ENCODE assay signal across 8 cellular contexts in the genomic region with DNA sequence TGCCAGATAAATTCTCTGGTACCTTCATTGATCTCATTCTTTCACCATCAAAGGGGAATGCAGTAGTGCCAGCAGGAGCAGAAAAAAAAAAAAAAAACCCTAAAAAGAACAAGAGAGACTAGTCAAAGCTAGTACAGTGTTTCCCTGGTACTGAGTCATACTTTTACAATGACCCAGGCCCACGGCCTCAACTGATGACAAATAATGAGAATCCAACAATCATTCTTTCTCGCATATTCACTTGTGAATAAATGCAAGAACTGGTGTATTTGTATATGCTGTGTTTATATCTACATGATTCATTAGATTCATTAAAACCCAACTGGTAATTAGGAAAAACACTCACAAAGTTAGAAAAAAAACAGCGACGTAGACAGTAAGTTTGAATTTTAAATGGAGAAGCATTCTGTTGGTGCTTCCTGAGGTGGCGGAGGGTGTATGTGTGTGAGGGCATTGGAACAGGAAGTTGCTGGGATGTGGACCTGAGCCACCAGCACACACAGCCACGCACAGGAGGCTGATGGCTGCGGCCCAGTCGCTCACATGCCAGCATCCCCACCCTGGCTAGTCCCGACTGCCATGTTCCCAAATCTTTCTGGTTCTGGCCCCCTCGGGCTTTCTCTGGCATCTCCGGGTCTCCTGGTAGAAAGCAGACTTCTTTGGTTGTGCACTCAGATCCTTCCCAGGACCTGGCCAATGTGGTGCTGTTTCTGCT.
DNase-seq lines count a peak whose midpoint lies in the region; ATAC-seq and TF ChIP-seq lines count a peak whose summit lies in the region.

No MANE protein-coding gene starts in this region.

- H3K27ac Mint-ChIP-seq in activated CD4-positive, alpha-beta T cell treated with anti-CD3 and anti-CD28 coated beads, Interleukin-2, amount 10 ng/mL, durations not matched to agents 24 days and 14 days: peak overlapping the region; percentile 96
- peak overlapping the region; percentile 52 for H3K27ac Mint-ChIP-seq in type B pancreatic cell

- no peak overlapping the region for H3K27ac ChIP-seq in left ventricle myocardium inferior (replicated peaks)

- H3K4me1 ChIP-seq in left ventricle myocardium inferior: peaks cover 42% of the 10 kb centered on the region

- no peaks in the 10 kb centered on the region for H3K36me3 ChIP-seq in left ventricle myocardium inferior

- H3K9me3 ChIP-seq in left ventricle myocardium inferior (replicated peaks): no peaks in the 10 kb centered on the region

- DNase-seq in Right ventricle myocardium superior: no peak
- no peak for DNase-seq in left ventricle myocardium inferior
- DNase-seq in activated CD4-positive, alpha-beta T cell treated with anti-CD3 and anti-CD28 coated beads, Interleukin-2, amount 10 ng/mL, durations not matched to agents 24 days and 14 days: peak; percentile 82
- DNase-seq in iris pigment epithelial cell (ENCODE audit: low read depth): peak; percentile 79
- DNase-seq in type B pancreatic cell (ENCODE audit: extremely low spot score, unreplicated experiment): no peak
- no peak for DNase-seq in NK-92 (lab: John Stamatoyannopoulos, UW; ENCODE audit: unreplicated experiment)
- DNase-seq in SHP77 (lab: John Stamatoyannopoulos, UW): no peak

- intact Hi-C loops in Right ventricle myocardium superior (cut with DNase I): no loop called here
- intact Hi-C loops in left ventricle myocardium inferior (cut with micrococcal nuclease): no loop called here
- intact Hi-C loops in activated CD4-positive, alpha-beta T cell treated with anti-CD3 and anti-CD28 coated beads, Interleukin-2, amount 10 ng/mL, durations not matched to agents 24 days and 14 days (cut with micrococcal nuclease): loop anchor here (1.0 kb wide), 12 partner anchors 8 to 344 kb away; no protein-coding TSS in a partner anchor

- H3K27me3 ChIP-seq in left ventricle myocardium inferior (ENCODE audit: low read depth): no peaks in the 10 kb centered on the region

- peaks cover 71% of the 10 kb centered on the region for H3K4me1 Mint-ChIP-seq in activated CD4-positive, alpha-beta T cell treated with anti-CD3 and anti-CD28 coated beads, Interleukin-2, amount 10 ng/mL, durations not matched to agents 24 days and 14 days
- H3K4me1 Mint-ChIP-seq in type B pancreatic cell (ENCODE audit: unreplicated experiment): peaks cover 72% of the 10 kb centered on the region

- ATAC-seq in Right ventricle myocardium superior (ENCODE audit: poor library complexity): peak; percentile 53
- ATAC-seq in HG03159 (IDR thresholded peaks at IDR 0.05; ENCODE audit: unreplicated experiment): peak; percentile 57

- H3K36me3 Mint-ChIP-seq in activated CD4-positive, alpha-beta T cell treated with anti-CD3 and anti-CD28 coated beads, Interleukin-2, amount 10 ng/mL, durations not matched to agents 24 days and 14 days (ENCODE audit: low read depth): peaks cover 2% of the 10 kb centered on the region
- no peaks in the 10 kb centered on the region for H3K36me3 Mint-ChIP-seq in type B pancreatic cell

- H3K4me3 Mint-ChIP-seq in activated CD4-positive, alpha-beta T cell treated with anti-CD3 and anti-CD28 coated beads, Interleukin-2, amount 10 ng/mL, durations not matched to agents 24 days and 14 days: peak overlapping the region; percentile 68
- H3K4me3 Mint-ChIP-seq in type B pancreatic cell: no peak overlapping the region

- TF ChIP-seq CTCF in left ventricle myocardium inferior (IDR thresholded peaks at IDR 0.05; ENCODE audit: borderline replicate concordance): no peak
- no peak for TF ChIP-seq CTCF in type B pancreatic cell (conservative IDR thresholded peaks at IDR 0.05)

- H3K4me3 ChIP-seq in left ventricle myocardium inferior: no peak overlapping the region

- no peaks in the 10 kb centered on the region for H3K27me3 Mint-ChIP-seq in activated CD4-positive, alpha-beta T cell treated with anti-CD3 and anti-CD28 coated beads, Interleukin-2, amount 10 ng/mL, durations not matched to agents 24 days and 14 days
- H3K27me3 Mint-ChIP-seq in type B pancreatic cell: no peaks in the 10 kb centered on the region

- no peaks in the 10 kb centered on the region for H3K9me3 Mint-ChIP-seq in activated CD4-positive, alpha-beta T cell treated with anti-CD3 and anti-CD28 coated beads, Interleukin-2, amount 10 ng/mL, durations not matched to agents 24 days and 14 days
- no peaks in the 10 kb centered on the region for H3K9me3 Mint-ChIP-seq in type B pancreatic cell

Comparison
In these comparisons a context has a peak if more than half of its experiments do, and no peak if none do; other contexts are left out.
1. DNase-seq: peak in activated CD4-positive, alpha-beta T cell treated with anti-CD3 and anti-CD28 coated beads, Interleukin-2, amount 10 ng/mL, durations not matched to agents 24 days and 14 days (single experiment) and iris pigment epithelial cell (single experiment); none in Right ventricle myocardium superior (single experiment), left ventricle myocardium inferior (single experiment), type B pancreatic cell (single experiment), NK-92 (single experiment) and SHP77 (0 of 2).